In the genomic region with DNA sequence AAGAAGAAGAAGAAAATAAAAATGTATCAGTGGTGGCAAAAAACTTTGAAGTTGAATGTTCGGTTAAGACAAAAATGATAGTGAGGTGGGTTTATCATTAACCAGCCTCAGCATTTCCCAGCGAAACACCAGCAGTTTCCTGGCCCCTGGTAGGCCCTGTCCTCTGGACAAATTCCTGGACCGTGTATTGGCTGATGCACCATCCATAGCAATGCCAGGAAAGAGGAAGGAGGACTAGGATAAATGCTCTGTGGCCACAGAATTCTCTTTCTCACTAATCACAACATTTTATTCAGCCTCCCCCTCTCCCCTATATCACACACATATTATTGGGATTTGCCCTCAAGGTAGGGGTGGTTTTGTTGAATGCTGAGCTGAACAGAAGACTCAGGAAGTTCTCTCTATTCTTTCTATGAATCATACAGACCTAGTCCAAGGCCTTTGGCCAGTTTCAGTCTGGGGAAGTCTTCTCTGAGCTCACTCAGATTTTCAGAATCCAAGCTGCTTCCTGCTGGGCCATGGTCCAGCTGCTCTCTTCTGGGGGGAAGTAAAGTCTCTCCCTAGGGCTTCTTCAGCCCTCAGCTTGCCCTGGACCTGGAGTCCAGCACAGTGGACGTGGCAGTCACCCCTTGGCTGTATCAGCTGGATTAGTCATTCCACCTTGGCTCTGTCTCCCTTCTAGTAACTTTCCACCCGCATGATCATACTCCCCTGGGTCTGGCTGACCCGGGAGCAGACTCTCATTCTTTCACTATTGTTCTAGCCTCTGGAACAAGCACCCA, we compare ENCODE assay signal across 9 cellular contexts. TPM values are rescaled to one million over a fixed set of nuclear protein-coding genes. Genes with fewer than 3 reads are reported as not detected.
A peak's percentile ranks its signal among the peaks of the same experiment; 100 is the strongest.
DNase-seq lines count a peak whose midpoint lies in the region; ATAC-seq, FAIRE-seq and TF ChIP-seq lines count a peak whose summit lies in the region.
"Had no signal": no experiment of that assay in that cellular context is flagged by ENCODE, and none has a peak within 500 bp of the region (broad histone marks: within the 10 kb centered on the region; RNA-seq: fewer than 3 reads in every experiment).

No MANE protein-coding gene starts in this region.

- WGBS in A549 (ENCODE audit: missing lambda C conversion rate): under 1% methylated on average over 6 of the region's 6 CpGs
- 32 to 35% methylated on average over 6 of the region's 6 CpGs for WGBS in esophagus, 2 donors

- H3K9me3 Mint-ChIP-seq in immature natural killer cell: peaks cover 0 to 3% (median 0%) of the 10 kb centered on the region in 6 donors

- peaks cover 79% of the 10 kb centered on the region for H3K4me1 ChIP-seq in A549
- peaks cover 3 to 19% of the 10 kb centered on the region in 2 donors for H3K4me1 ChIP-seq in esophagus (ENCODE audit: control insufficient read depth in 2 of 2, insufficient read depth in 2 of 2, low read length in 1 of 2)
- peaks cover 41% of the 10 kb centered on the region for H3K4me1 ChIP-seq in muscle layer of colon (ENCODE audit: insufficient read depth, low read length)

- peaks cover 0 to 3% (median 0%) of the 10 kb centered on the region in 3 donors for H3K36me3 Mint-ChIP-seq in immature natural killer cell
- H3K36me3 Mint-ChIP-seq: CD4-positive, CD25-positive, alpha-beta regulatory T cell had no signal

- H3K27ac ChIP-seq in A549: peak overlapping the region; percentile 83 to 88
- peak overlapping the region; percentile 72 to 81 for H3K27ac ChIP-seq in esophagus (ENCODE audit: low read depth in 2 of 2, low read length in 1 of 2)
- peak overlapping the region; percentile 19 for H3K27ac ChIP-seq in muscle layer of colon (ENCODE audit: low read depth, low read length)

- H3K9me3 ChIP-seq in A549 (peaks cover 8% of the 10 kb centered on the region; the same call in 2 of the 3 replicates), esophagus (ENCODE audit: control insufficient read depth in 2 of 2, insufficient read depth in 1 of 2, low read depth in 1 of 2, low read length in 1 of 2) (no peaks in the 10 kb centered on the region), muscle layer of colon (ENCODE audit: low read length) (no peaks in the 10 kb centered on the region)

- TF ChIP-seq CTCF in A549 (IDR thresholded peaks at IDR 0.05): no peak

- TF ChIP-seq EP300 in A549 (IDR thresholded peaks at IDR 0.05): peak; percentile 56 to 62; a peak in 1 of 5 replicates

- ATAC-seq in A549: peak; percentile 84 to 88
- ATAC-seq in GM18519 (IDR thresholded peaks at IDR 0.05; ENCODE audit: low FRiP score, unreplicated experiment): no peak

- no peaks in the 10 kb centered on the region for H3K36me3 ChIP-seq in esophagus (ENCODE audit: control insufficient read depth in 2 of 2, insufficient read depth in 2 of 2, low read length in 1 of 2)
- H3K36me3 ChIP-seq in muscle layer of colon (ENCODE audit: insufficient read depth, low read length): no peaks in the 10 kb centered on the region

- peaks cover 7 to 13% of the 10 kb centered on the region in 2 donors for H3K4me1 Mint-ChIP-seq in immature natural killer cell
- H3K4me1 Mint-ChIP-seq: CD4-positive, CD25-positive, alpha-beta regulatory T cell had no signal

- H3K27me3 Mint-ChIP-seq in immature natural killer cell (ENCODE audit: low read depth in 3 of 3): peaks cover 1 to 2% (median 2%) of the 10 kb centered on the region in 3 donors
- H3K27me3 Mint-ChIP-seq: CD4-positive, CD25-positive, alpha-beta regulatory T cell had no signal

- H3K27ac Mint-ChIP-seq in immature natural killer cell: no peak overlapping the region
- H3K27ac Mint-ChIP-seq: CD4-positive, CD25-positive, alpha-beta regulatory T cell had no signal

- no peaks in the 10 kb centered on the region for H3K27me3 ChIP-seq in esophagus (ENCODE audit: control insufficient read depth in 1 of 2, insufficient read depth in 2 of 2, low read length in 2 of 2)
- no peaks in the 10 kb centered on the region for H3K27me3 ChIP-seq in muscle layer of colon (ENCODE audit: control insufficient read depth in 1 of 2, insufficient read depth in 2 of 2, low read length in 2 of 2)

- TF ChIP-seq POLR2A in A549 (IDR thresholded peaks at IDR 0.05; ENCODE audit: low read length): no peak

- no peak overlapping the region for H3K4me3 ChIP-seq in A549
- no peak overlapping the region for H3K4me3 ChIP-seq in esophagus (ENCODE audit: low read depth in 1 of 2, low read length in 2 of 2)
- H3K4me3 ChIP-seq in muscle layer of colon (ENCODE audit: low read depth in 1 of 2, low read length in 2 of 2): no peak overlapping the region

- CTCF ChIA-PET in A549 (lab: Yijun Ruan, JAX): interaction anchor here (1.0 to 13.2 kb wide), 10 partner anchors 7 to 341 kb away, joined by 3 to 137 read pairs (median 3); no protein-coding TSS in a partner anchor

- POLR2A ChIA-PET in A549 (lab: Yijun Ruan, JAX): interaction anchor here (0.7 to 1.3 kb wide), 5 partner anchors 16 to 258 kb away, joined by 3 to 5 read pairs (median 4); a partner anchor contains a TSS

- H3K9ac ChIP-seq in muscle layer of colon (ENCODE audit: low read length): no peak overlapping the region

- peak overlapping the region; percentile 78 for H3K4me2 ChIP-seq in A549

- peak in 1 of 2 experiments; percentile 49; a peak in 3 of 5 replicates for TF ChIP-seq RAD21 in A549 (conservative IDR thresholded peaks at IDR 0.05 in 1 of 2, IDR thresholded peaks at IDR 0.05 in 1 of 2)

- peak; percentile 89 to 96 for DNase-seq in A549 (ENCODE audit: low read depth in 1 of 2, low spot score in 1 of 2)
- peak; percentile 100 for DNase-seq in NCI-H226
- DNase-seq in T-helper 9 cell: no peak
- DNase-seq in SHP77 treated with DMSO at 0.1 percent for 48 hours (lab: John Stamatoyannopoulos, UW): no peak
- DNase-seq in immature natural killer cell: no peak
- DNase-seq: CD4-positive, CD25-positive, alpha-beta regulatory T cell had no signal

- peak; percentile 92 for FAIRE-seq in A549 (lab: Jason Lieb, UNC)

- no peak overlapping the region for H3K4me3 Mint-ChIP-seq in immature natural killer cell
- H3K4me3 Mint-ChIP-seq: CD4-positive, CD25-positive, alpha-beta regulatory T cell had no signal

TF ChIP-seq in A549, 52 proteins besides CTCF, POLR2A, EP300 and RAD21 (continues in another document):
- TF ChIP-seq HDAC2 (IDR thresholded peaks at IDR 0.05) (no peak), NFE2L2 (conservative IDR thresholded peaks at IDR 0.05; ENCODE audit: low read length) (no peak), KDM1A (IDR thresholded peaks at IDR 0.05; ENCODE audit: low read depth) (no peak), KDM5A (IDR thresholded peaks at IDR 0.05) (no peak), EHF (CRISPR knock-in tag; IDR thresholded peaks at IDR 0.05) (no peak), MYC (IDR thresholded peaks at IDR 0.05; ENCODE audit: borderline replicate concordance, low read length) (no peak), RNF2 (IDR thresholded peaks at IDR 0.05; ENCODE audit: borderline replicate concordance, low read depth) (no peak), FOSL2 (IDR thresholded peaks at IDR 0.05) (peak; percentile 48; the same call in 1 of the 2 replicates), FOSL2 (CRISPR knock-in tag; IDR thresholded peaks at IDR 0.05) (peak; percentile 82), CHD2 (IDR thresholded peaks at IDR 0.05; ENCODE audit: low read length, partially characterized antibody) (no peak), SREBF2 (IDR thresholded peaks at IDR 0.05) (peak; percentile 5; the same call in 1 of the 2 replicates), ESRRA (IDR thresholded peaks at IDR 0.05; ENCODE audit: borderline replicate concordance, low read length) (no peak), CBX2 (IDR thresholded peaks at IDR 0.05; ENCODE audit: borderline replicate concordance, low read depth) (no peak)
- TF ChIP-seq, protein P1, sequence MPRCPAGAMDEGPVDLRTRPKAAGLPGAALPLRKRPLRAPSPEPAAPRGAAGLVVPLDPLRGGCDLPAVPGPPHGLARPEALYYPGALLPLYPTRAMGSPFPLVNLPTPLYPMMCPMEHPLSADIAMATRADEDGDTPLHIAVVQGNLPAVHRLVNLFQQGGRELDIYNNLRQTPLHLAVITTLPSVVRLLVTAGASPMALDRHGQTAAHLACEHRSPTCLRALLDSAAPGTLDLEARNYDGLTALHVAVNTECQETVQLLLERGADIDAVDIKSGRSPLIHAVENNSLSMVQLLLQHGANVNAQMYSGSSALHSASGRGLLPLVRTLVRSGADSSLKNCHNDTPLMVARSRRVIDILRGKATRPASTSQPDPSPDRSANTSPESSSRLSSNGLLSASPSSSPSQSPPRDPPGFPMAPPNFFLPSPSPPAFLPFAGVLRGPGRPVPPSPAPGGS (IDR thresholded peaks at IDR 0.05): peak; percentile 69; the same call in 1 of the 3 replicates
- TF ChIP-seq, protein P2, sequence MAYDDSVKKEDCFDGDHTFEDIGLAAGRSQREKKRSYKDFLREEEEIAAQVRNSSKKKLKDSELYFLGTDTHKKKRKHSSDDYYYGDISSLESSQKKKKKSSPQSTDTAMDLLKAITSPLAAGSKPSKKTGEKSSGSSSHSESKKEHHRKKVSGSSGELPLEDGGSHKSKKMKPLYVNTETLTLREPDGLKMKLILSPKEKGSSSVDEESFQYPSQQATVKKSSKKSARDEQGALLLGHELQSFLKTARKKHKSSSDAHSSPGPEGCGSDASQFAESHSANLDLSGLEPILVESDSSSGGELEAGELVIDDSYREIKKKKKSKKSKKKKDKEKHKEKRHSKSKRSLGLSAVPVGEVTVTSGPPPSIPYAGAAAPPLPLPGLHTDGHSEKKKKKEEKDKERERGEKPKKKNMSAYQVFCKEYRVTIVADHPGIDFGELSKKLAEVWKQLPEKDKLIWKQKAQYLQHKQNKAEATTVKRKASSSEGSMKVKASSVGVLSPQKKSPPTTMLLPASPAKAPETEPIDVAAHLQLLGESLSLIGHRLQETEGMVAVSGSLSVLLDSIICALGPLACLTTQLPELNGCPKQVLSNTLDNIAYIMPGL (CRISPR knock-in tag; IDR thresholded peaks at IDR 0.05; ENCODE audit: borderline replicate concordance): no peak
- TF ChIP-seq, protein P3, sequence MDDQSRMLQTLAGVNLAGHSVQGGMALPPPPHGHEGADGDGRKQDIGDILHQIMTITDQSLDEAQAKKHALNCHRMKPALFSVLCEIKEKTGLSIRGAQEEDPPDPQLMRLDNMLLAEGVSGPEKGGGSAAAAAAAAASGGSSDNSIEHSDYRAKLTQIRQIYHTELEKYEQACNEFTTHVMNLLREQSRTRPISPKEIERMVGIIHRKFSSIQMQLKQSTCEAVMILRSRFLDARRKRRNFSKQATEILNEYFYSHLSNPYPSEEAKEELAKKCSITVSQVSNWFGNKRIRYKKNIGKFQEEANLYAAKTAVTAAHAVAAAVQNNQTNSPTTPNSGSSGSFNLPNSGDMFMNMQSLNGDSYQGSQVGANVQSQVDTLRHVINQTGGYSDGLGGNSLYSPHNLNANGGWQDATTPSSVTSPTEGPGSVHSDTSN (IDR thresholded peaks at IDR 0.05): no peak; the same call in 1 of the 2 replicates

RNA-seq across cellular contexts. Expression of a gene that starts 27.6 kb away (rescaled TPM):
- 0.13 TPM in 2 replicates for polyA plus RNA-seq in A549 (2011; rRNA removed)
- 0.03 and 0.05 TPM in 2 replicates for polyA plus RNA-seq in A549 (2012; cell fraction: cytosol; rRNA removed)
- 0.06 and 0.18 TPM in 2 replicates for polyA plus RNA-seq in A549 (2012; cell fraction: nucleus; rRNA removed)
- polyA plus RNA-seq in A549 (2017; fragmentation: RNase III; extraction: RNeasy Plus Mini Kit Qiagen cat#74134 plus additional on column Dnase treatment): 0.04 to 0.06 TPM in 2 of 3 replicates, not detected in the other
- 0.49 and 0.62 TPM in 2 replicates for polyA minus RNA-seq in A549 (2011; rRNA and poly(A)+ RNA removed)
- polyA plus RNA-seq in esophagus: under 1 TPM; 0.02 to 0.08 TPM
- polyA plus RNA-seq in immature natural killer cell: not detected
- polyA plus RNA-seq: CD4-positive, CD25-positive, alpha-beta regulatory T cell had no signal

Comparison
In these comparisons a context has a peak if more than half of its experiments do, and no peak if none do; other contexts are left out.
1. DNase-seq: peak in A549 (2 of 2) and NCI-H226 (single experiment); none in T-helper 9 cell (single experiment), SHP77 treated with DMSO at 0.1 percent for 48 hours (single experiment) and immature natural killer cell (0 of 3).
2. H3K27ac ChIP-seq: peak in every context shown above with its lines; median percentile 86 in A549; 76 in esophagus; 19 in muscle layer of colon.